27 cellular contexts compared by ENCODE assay signal in genomic region chr1:181213056-181213455, GRCh38.
"Had no signal": no experiment of that assay in that cellular context is flagged by ENCODE, and none has a peak within 500 bp of the region (broad histone marks: within the 10 kb centered on the region; RNA-seq: fewer than 3 reads in every experiment).

No MANE protein-coding gene starts in this region.

- H3K27ac Mint-ChIP-seq: activated CD4-positive, alpha-beta memory T cell treated with anti-CD3 and anti-CD28 coated beads for 36 hours; activated CD4-positive, alpha-beta T cell treated with anti-CD3 and anti-CD28 coated beads for 36 hours; activated CD4-positive, alpha-beta T cell treated with anti-CD3 and anti-CD28 coated beads, Interleukin-2, amount 10 ng/mL, durations not matched to agents 24 days and 14 days; activated CD8-positive, alpha-beta T cell treated with anti-CD3 and anti-CD28 coated beads, Interleukin-2, amount 10 ng/mL, durations not matched to agents 7 days and 5 days; activated naive CD4-positive, alpha-beta T cell treated with anti-CD3 and anti-CD28 coated beads for 36 hours; activated naive CD4-positive, alpha-beta T cell treated with anti-CD3 and anti-CD28 coated beads, Interleukin-2, amount 50 U/mL, for 24 hours; activated naive CD8-positive, alpha-beta T cell treated with anti-CD3 and anti-CD28 coated beads for 36 hours; activated T-helper 17 cell treated with anti-CD3 and anti-CD28 coated beads, Interleukin-2, amount 50 U/mL, for 72 hours; brain had no signal

- DNase-seq: activated CD4-positive, alpha-beta memory T cell treated with anti-CD3 and anti-CD28 coated beads for 36 hours; activated CD4-positive, alpha-beta T cell treated with anti-CD3 and anti-CD28 coated beads for 36 hours; activated CD4-positive, alpha-beta T cell treated with anti-CD3 and anti-CD28 coated beads, Interleukin-2, amount 10 ng/mL, durations not matched to agents 24 days and 14 days; activated CD4-positive, CD25-positive, alpha-beta regulatory T cell; activated CD4-positive, CD25-positive, alpha-beta regulatory T cell treated with anti-CD3 and anti-CD28 coated beads, Interleukin-2, amount 50 U/mL, for 72 hours; activated CD8-positive, alpha-beta T cell treated with anti-CD3 and anti-CD28 coated beads, Interleukin-2, amount 10 ng/mL, durations not matched to agents 7 days and 5 days; activated effector memory CD4-positive, alpha-beta T cell treated with anti-CD3 and anti-CD28 coated beads, Interleukin-2, amount 50 U/mL, for 16 hours; activated naive CD4-positive, alpha-beta T cell treated with anti-CD3 and anti-CD28 coated beads for 36 hours; activated naive CD8-positive, alpha-beta T cell treated with anti-CD3 and anti-CD28 coated beads for 36 hours; activated T-cell treated with anti-CD3 and anti-CD28 coated beads, Interleukin-2, amount 50 U/mL, for 4 hours; central memory CD4-positive, alpha-beta T cell; cerebellar nuclear complex; colonic mucosa; effector CD8-positive, alpha-beta T cell; esophagus squamous epithelium; head of caudate nucleus; T-helper 2 cell had no signal

- H3K36me3 Mint-ChIP-seq: activated CD4-positive, alpha-beta memory T cell treated with anti-CD3 and anti-CD28 coated beads for 36 hours; activated naive CD4-positive, alpha-beta T cell treated with anti-CD3 and anti-CD28 coated beads, Interleukin-2, amount 50 U/mL, for 24 hours; activated naive CD8-positive, alpha-beta T cell treated with anti-CD3 and anti-CD28 coated beads for 36 hours; brain had no signal

- H3K4me1 Mint-ChIP-seq: activated CD4-positive, alpha-beta T cell treated with anti-CD3 and anti-CD28 coated beads for 36 hours; activated CD4-positive, alpha-beta T cell treated with anti-CD3 and anti-CD28 coated beads, Interleukin-2, amount 10 ng/mL, durations not matched to agents 24 days and 14 days; activated naive CD4-positive, alpha-beta T cell treated with anti-CD3 and anti-CD28 coated beads, Interleukin-2, amount 50 U/mL, for 24 hours; activated naive CD8-positive, alpha-beta T cell treated with anti-CD3 and anti-CD28 coated beads for 36 hours; activated T-helper 17 cell treated with anti-CD3 and anti-CD28 coated beads, Interleukin-2, amount 50 U/mL, for 72 hours had no signal

- H3K4me1 ChIP-seq: ascending aorta, breast epithelium, colonic mucosa had no signal

- FAIRE-seq: endometrium, endothelial cell of umbilical vein, frontal cortex had no signal

- H3K4me3 Mint-ChIP-seq: activated CD4-positive, alpha-beta memory T cell treated with anti-CD3 and anti-CD28 coated beads for 36 hours; activated CD4-positive, alpha-beta T cell treated with anti-CD3 and anti-CD28 coated beads for 36 hours; activated CD4-positive, alpha-beta T cell treated with anti-CD3 and anti-CD28 coated beads, Interleukin-2, amount 10 ng/mL, durations not matched to agents 24 days and 14 days; activated CD8-positive, alpha-beta T cell treated with anti-CD3 and anti-CD28 coated beads, Interleukin-2, amount 10 ng/mL, durations not matched to agents 7 days and 5 days; activated naive CD4-positive, alpha-beta T cell treated with anti-CD3 and anti-CD28 coated beads for 36 hours; activated naive CD4-positive, alpha-beta T cell treated with anti-CD3 and anti-CD28 coated beads, Interleukin-2, amount 50 U/mL, for 24 hours; activated naive CD8-positive, alpha-beta T cell treated with anti-CD3 and anti-CD28 coated beads for 36 hours; activated T-cell treated with anti-CD3 and anti-CD28 coated beads, Interleukin-2, amount 50 U/mL, for 4 hours; activated T-helper 17 cell treated with anti-CD3 and anti-CD28 coated beads, Interleukin-2, amount 50 U/mL, for 72 hours; brain had no signal

- H3K9me3 Mint-ChIP-seq: activated CD4-positive, alpha-beta memory T cell treated with anti-CD3 and anti-CD28 coated beads for 36 hours; activated CD4-positive, alpha-beta T cell treated with anti-CD3 and anti-CD28 coated beads, Interleukin-2, amount 10 ng/mL, durations not matched to agents 24 days and 14 days; activated naive CD4-positive, alpha-beta T cell treated with anti-CD3 and anti-CD28 coated beads for 36 hours; activated naive CD4-positive, alpha-beta T cell treated with anti-CD3 and anti-CD28 coated beads, Interleukin-2, amount 50 U/mL, for 24 hours; activated naive CD8-positive, alpha-beta T cell treated with anti-CD3 and anti-CD28 coated beads for 36 hours; activated T-cell treated with anti-CD3 and anti-CD28 coated beads, Interleukin-2, amount 50 U/mL, for 4 hours; activated T-helper 17 cell treated with anti-CD3 and anti-CD28 coated beads, Interleukin-2, amount 50 U/mL, for 72 hours had no signal

- H3K36me3 ChIP-seq: ascending aorta, breast epithelium, cardiac muscle cell, colonic mucosa, esophagus squamous epithelium had no signal

- H3K27me3 ChIP-seq: ascending aorta, breast epithelium, cardiac muscle cell, colonic mucosa had no signal

- ATAC-seq: activated CD4-positive, alpha-beta T cell treated with anti-CD3 and anti-CD28 coated beads for 36 hours; activated CD8-positive, alpha-beta T cell treated with anti-CD3 and anti-CD28 coated beads, Interleukin-2, amount 10 ng/mL, durations not matched to agents 7 days and 5 days; activated T-cell treated with anti-CD3 and anti-CD28 coated beads, Interleukin-2, amount 50 U/mL, for 4 hours; activated T-helper 17 cell treated with anti-CD3 and anti-CD28 coated beads, Interleukin-2, amount 50 U/mL, for 72 hours had no signal

- H3K4me3 ChIP-seq: ascending aorta, breast epithelium, cardiac muscle cell, colonic mucosa, esophagus squamous epithelium had no signal

- H3K27me3 Mint-ChIP-seq: activated naive CD4-positive, alpha-beta T cell treated with anti-CD3 and anti-CD28 coated beads, Interleukin-2, amount 50 U/mL, for 24 hours; activated naive CD8-positive, alpha-beta T cell treated with anti-CD3 and anti-CD28 coated beads for 36 hours had no signal

- H3K27ac ChIP-seq: ascending aorta, breast epithelium, cardiac muscle cell, colonic mucosa, epithelial cell of prostate, esophagus squamous epithelium had no signal

- H3K9me3 ChIP-seq: ascending aorta, breast epithelium, colonic mucosa, esophagus squamous epithelium had no signal
